ENCODE assay signal across 2 cellular contexts in the genomic region with DNA sequence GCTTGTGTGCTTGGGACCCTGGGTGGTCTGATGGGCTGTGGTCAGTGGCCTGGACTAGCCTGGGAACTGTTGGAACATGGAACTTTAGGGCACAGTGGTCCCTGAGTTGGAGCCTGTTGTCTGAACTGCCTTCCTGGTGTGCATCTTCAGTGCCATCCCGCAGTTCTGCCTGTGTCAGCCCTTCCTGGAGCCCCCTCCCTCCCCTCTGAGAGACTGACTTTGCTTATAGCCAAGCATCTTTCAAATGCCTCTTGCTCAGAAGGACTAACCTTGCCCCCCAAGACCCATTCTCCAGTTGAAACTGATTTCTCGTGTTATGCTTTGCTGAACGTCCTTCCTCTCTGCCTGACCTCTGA.
TF ChIP-seq lines count a peak whose summit lies in the region.

No MANE protein-coding gene starts in this region.

TF ChIP-seq in GM23338, 12 proteins besides CTCF, POLR2A, EP300 and RAD21 (continued from another document):
- TF ChIP-seq, protein P1, sequence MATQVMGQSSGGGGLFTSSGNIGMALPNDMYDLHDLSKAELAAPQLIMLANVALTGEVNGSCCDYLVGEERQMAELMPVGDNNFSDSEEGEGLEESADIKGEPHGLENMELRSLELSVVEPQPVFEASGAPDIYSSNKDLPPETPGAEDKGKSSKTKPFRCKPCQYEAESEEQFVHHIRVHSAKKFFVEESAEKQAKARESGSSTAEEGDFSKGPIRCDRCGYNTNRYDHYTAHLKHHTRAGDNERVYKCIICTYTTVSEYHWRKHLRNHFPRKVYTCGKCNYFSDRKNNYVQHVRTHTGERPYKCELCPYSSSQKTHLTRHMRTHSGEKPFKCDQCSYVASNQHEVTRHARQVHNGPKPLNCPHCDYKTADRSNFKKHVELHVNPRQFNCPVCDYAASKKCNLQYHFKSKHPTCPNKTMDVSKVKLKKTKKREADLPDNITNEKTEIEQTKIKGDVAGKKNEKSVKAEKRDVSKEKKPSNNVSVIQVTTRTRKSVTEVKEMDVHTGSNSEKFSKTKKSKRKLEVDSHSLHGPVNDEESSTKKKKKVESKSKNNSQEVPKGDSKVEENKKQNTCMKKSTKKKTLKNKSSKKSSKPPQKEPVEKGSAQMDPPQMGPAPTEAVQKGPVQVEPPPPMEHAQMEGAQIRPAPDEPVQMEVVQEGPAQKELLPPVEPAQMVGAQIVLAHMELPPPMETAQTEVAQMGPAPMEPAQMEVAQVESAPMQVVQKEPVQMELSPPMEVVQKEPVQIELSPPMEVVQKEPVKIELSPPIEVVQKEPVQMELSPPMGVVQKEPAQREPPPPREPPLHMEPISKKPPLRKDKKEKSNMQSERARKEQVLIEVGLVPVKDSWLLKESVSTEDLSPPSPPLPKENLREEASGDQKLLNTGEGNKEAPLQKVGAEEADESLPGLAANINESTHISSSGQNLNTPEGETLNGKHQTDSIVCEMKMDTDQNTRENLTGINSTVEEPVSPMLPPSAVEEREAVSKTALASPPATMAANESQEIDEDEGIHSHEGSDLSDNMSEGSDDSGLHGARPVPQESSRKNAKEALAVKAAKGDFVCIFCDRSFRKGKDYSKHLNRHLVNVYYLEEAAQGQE (IDR thresholded peaks at IDR 0.05; ENCODE audit: unreplicated experiment) = no peak
- TF ChIP-seq, protein P2, sequence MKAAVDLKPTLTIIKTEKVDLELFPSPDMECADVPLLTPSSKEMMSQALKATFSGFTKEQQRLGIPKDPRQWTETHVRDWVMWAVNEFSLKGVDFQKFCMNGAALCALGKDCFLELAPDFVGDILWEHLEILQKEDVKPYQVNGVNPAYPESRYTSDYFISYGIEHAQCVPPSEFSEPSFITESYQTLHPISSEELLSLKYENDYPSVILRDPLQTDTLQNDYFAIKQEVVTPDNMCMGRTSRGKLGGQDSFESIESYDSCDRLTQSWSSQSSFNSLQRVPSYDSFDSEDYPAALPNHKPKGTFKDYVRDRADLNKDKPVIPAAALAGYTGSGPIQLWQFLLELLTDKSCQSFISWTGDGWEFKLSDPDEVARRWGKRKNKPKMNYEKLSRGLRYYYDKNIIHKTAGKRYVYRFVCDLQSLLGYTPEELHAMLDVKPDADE (IDR thresholded peaks at IDR 0.05) = no peak
- TF ChIP-seq POLR2AphosphoS5 (IDR thresholded peaks at IDR 0.05; ENCODE audit: low read depth) (no peak), ZNF331 (CRISPR knock-in tag; IDR thresholded peaks at IDR 0.05; ENCODE audit: low read depth) (no peak), EZH2phosphoT487 (IDR thresholded peaks at IDR 0.05; ENCODE audit: unreplicated experiment) (no peak), CREB1 (CRISPR knock-in tag; IDR thresholded peaks at IDR 0.05; ENCODE audit: low read depth) (no peak), JUNB (IDR thresholded peaks at IDR 0.05; ENCODE audit: unreplicated experiment) (no peak)
- TF ChIP-seq, protein P3, sequence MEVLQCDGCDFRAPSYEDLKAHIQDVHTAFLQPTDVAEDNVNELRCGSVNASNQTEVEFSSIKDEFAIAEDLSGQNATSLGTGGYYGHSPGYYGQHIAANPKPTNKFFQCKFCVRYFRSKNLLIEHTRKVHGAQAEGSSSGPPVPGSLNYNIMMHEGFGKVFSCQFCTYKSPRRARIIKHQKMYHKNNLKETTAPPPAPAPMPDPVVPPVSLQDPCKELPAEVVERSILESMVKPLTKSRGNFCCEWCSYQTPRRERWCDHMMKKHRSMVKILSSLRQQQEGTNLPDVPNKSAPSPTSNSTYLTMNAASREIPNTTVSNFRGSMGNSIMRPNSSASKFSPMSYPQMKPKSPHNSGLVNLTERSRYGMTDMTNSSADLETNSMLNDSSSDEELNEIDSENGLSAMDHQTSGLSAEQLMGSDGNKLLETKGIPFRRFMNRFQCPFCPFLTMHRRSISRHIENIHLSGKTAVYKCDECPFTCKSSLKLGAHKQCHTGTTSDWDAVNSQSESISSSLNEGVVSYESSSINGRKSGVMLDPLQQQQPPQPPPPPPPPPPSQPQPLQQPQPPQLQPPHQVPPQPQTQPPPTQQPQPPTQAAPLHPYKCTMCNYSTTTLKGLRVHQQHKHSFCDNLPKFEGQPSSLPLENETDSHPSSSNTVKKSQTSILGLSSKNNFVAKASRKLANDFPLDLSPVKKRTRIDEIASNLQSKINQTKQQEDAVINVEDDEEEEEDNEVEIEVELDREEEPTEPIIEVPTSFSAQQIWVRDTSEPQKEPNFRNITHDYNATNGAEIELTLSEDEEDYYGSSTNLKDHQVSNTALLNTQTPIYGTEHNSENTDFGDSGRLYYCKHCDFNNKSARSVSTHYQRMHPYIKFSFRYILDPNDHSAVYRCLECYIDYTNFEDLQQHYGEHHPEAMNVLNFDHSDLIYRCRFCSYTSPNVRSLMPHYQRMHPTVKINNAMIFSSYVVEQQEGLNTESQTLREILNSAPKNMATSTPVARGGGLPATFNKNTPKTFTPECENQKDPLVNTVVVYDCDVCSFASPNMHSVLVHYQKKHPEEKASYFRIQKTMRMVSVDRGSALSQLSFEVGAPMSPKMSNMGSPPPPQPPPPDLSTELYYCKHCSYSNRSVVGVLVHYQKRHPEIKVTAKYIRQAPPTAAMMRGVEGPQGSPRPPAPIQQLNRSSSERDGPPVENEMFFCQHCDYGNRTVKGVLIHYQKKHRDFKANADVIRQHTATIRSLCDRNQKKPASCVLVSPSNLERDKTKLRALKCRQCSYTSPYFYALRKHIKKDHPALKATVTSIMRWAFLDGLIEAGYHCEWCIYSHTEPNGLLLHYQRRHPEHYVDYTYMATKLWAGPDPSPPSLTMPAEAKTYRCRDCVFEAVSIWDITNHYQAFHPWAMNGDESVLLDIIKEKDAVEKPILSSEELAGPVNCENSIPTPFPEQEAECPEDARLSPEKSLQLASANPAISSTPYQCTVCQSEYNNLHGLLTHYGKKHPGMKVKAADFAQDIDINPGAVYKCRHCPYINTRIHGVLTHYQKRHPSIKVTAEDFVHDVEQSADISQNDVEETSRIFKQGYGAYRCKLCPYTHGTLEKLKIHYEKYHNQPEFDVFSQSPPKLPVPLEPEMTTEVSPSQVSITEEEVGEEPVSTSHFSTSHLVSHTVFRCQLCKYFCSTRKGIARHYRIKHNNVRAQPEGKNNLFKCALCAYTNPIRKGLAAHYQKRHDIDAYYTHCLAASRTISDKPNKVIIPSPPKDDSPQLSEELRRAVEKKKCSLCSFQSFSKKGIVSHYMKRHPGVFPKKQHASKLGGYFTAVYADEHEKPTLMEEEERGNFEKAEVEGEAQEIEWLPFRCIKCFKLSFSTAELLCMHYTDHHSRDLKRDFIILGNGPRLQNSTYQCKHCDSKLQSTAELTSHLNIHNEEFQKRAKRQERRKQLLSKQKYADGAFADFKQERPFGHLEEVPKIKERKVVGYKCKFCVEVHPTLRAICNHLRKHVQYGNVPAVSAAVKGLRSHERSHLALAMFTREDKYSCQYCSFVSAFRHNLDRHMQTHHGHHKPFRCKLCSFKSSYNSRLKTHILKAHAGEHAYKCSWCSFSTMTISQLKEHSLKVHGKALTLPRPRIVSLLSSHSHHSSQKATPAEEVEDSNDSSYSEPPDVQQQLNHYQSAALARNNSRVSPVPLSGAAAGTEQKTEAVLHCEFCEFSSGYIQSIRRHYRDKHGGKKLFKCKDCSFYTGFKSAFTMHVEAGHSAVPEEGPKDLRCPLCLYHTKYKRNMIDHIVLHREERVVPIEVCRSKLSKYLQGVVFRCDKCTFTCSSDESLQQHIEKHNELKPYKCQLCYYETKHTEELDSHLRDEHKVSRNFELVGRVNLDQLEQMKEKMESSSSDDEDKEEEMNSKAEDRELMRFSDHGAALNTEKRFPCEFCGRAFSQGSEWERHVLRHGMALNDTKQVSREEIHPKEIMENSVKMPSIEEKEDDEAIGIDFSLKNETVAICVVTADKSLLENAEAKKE (CRISPR knock-in tag; IDR thresholded peaks at IDR 0.05) = no peak
TF ChIP-seq in GM23338: peak in this region for 0.

TF ChIP-seq in WTC11, 78 proteins besides CTCF, POLR2A, EP300 and RAD21:
- TF ChIP-seq, protein P4, sequence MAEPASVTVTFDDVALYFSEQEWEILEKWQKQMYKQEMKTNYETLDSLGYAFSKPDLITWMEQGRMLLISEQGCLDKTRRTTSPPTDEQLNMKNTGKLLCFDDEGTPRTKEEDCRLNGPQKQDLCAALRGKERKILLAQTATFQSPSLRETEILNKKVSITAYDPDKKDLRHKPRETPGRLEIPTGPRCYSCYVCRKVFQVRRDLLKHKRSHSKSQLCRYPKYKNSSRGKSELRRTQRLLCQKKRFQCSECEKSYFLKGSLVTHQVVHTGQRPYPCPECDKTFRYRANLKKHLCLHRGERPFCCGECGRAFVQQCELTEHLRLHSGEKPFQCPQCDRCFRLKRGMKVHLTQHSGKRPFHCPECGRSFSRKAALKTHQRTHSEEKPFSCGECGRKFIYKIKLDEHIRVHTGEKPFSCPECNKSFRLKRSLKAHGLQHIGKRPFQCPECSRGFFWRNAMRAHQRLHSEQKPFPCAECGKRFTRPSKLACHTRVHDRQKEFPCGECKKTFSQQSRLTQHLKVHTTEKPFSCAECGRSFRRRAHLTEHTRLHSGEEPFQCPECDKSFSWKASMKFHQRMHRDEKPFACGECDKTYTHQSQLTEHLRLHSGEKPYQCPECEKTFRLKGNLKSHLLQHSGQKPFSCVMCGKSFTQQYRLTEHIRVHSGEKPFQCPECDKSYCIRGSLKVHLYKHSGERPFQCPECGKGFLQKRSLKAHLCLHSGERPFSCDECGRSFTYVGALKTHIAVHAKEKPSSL (CRISPR knock-in tag; conservative IDR thresholded peaks at IDR 0.05) = no peak
- TF ChIP-seq RELA (CRISPR knock-in tag; IDR thresholded peaks at IDR 0.05; ENCODE audit: borderline replicate concordance) (no peak), NR3C1 (CRISPR knock-in tag; conservative IDR thresholded peaks at IDR 0.05; ENCODE audit: low read depth) (no peak), JAZF1 (CRISPR knock-in tag; IDR thresholded peaks at IDR 0.05) (no peak), ZNF138 (CRISPR knock-in tag; conservative IDR thresholded peaks at IDR 0.05) (no peak), RORB (CRISPR knock-in tag; IDR thresholded peaks at IDR 0.05) (no peak)
